20 cellular contexts compared by ENCODE assay signal in genomic region chr3:190269096-190269495, GRCh38. TPM values are rescaled to one million over a fixed set of nuclear protein-coding genes. Genes with fewer than 3 reads are reported as not detected.
"Had no signal": no experiment of that assay in that cellular context is flagged by ENCODE, and none has a peak within 500 bp of the region (broad histone marks: within the 10 kb centered on the region; RNA-seq: fewer than 3 reads in every experiment).

No MANE protein-coding gene starts in this region.

- ATAC-seq: activated CD8-positive, alpha-beta memory T cell treated with anti-CD3 and anti-CD28 coated beads, Interleukin-2, amount 10 ng/mL, durations not matched to agents 7 days and 5 days; activated CD8-positive, alpha-beta T cell treated with anti-CD3 and anti-CD28 coated beads for 36 hours; heart right ventricle; stimulated activated naive B cell treated with anti-CD40 and anti-IgM and Interleukin-4, amounts not matched to agents 10 μg/mL and 1 μg/mL and 100 μg/mL, for 72 hours had no signal

- H3K27ac ChIP-seq: heart right ventricle, sigmoid colon, thoracic aorta, WERI-Rb-1 had no signal

- H3K4me3 ChIP-seq: heart right ventricle, sigmoid colon, thoracic aorta had no signal

- H3K9me3 ChIP-seq: heart right ventricle, sigmoid colon, thoracic aorta had no signal

- DNase-seq: activated CD4-positive, alpha-beta T cell treated with anti-CD3 and anti-CD28 coated beads, Interleukin-2, amount 10 ng/mL, durations not matched to agents 7 days and 5 days; activated CD4-positive, CD25-positive, alpha-beta regulatory T cell treated with anti-CD3 and anti-CD28 coated beads, Interleukin-2, amount 50 U/mL, for 72 hours; activated CD8-positive, alpha-beta memory T cell treated with anti-CD3 and anti-CD28 coated beads, Interleukin-2, amount 10 ng/mL, durations not matched to agents 7 days and 5 days; activated CD8-positive, alpha-beta T cell treated with anti-CD3 and anti-CD28 coated beads for 36 hours; activated gamma-delta T cell; anterior cingulate cortex; caudate nucleus; dermis blood vessel endothelial cell; effector CD8-positive, alpha-beta T cell; foreskin fibroblast; heart right ventricle; islet precursor cell; left cardiac atrium; nucleus accumbens; sigmoid colon; stimulated activated CD4-positive, alpha-beta T cell treated with anti-CD3 and anti-CD28 coated beads, Interleukin-2, amount 100 ng/mL, for 48 hours; stimulated activated CD8-positive, alpha-beta memory T cell treated with anti-CD3 and anti-CD28 coated beads, Interleukin-4, amount 100 ng/mL, for 48 hours; stimulated activated naive B cell treated with anti-CD40 and anti-IgM and Interleukin-4, amounts not matched to agents 10 μg/mL and 1 μg/mL and 100 μg/mL, for 72 hours; WERI-Rb-1 had no signal

- H3K36me3 ChIP-seq: heart right ventricle, sigmoid colon, thoracic aorta, WERI-Rb-1 had no signal

- H3K27me3 ChIP-seq: heart right ventricle, sigmoid colon had no signal

- H3K4me1 ChIP-seq: heart right ventricle had no signal

RNA-seq across cellular contexts. Expression of gene CLDN1, which starts 53.1 kb away (rescaled TPM):
- total RNA-seq: activated CD4-positive, alpha-beta T cell treated with anti-CD3 and anti-CD28 coated beads, Interleukin-2, amount 10 ng/mL, durations not matched to agents 7 days and 5 days; activated CD8-positive, alpha-beta memory T cell treated with anti-CD3 and anti-CD28 coated beads, Interleukin-2, amount 10 ng/mL, durations not matched to agents 7 days and 5 days had no signal
